Comparison of ENCODE assay signal across 1 cellular context in the genomic region with DNA sequence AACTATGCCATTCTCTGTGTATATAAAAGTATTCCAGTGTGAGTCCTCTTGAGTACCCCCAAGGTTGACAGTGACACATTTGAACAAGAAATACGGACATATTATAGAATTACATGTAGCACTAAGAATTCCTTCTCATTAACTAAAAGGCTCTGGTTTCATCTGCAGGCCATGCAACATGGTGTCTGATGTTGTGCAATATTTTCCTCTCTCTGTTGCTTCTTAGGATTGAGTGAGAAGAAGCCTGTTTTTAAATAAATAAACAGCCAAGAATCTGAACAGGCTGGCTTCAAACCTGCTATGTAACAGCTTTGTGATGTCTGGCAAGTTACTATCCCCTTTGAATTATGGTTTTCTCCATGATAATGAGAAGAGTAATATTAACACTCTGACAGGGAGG.
TF ChIP-seq lines count a peak whose summit lies in the region.

No MANE protein-coding gene starts in this region.

TF ChIP-seq in HepG2, 621 proteins besides CTCF, POLR2A, EP300 and RAD21:
- no peak for TF ChIP-seq ZNF577 (CRISPR knock-in tag; IDR thresholded peaks at IDR 0.05; ENCODE audit: borderline replicate concordance, low read depth)
- TF ChIP-seq NFYC (CRISPR knock-in tag; IDR thresholded peaks at IDR 0.05): no peak
- no peak for TF ChIP-seq PHB2 (IDR thresholded peaks at IDR 0.05; ENCODE audit: partially characterized antibody)
- TF ChIP-seq, protein P1, sequence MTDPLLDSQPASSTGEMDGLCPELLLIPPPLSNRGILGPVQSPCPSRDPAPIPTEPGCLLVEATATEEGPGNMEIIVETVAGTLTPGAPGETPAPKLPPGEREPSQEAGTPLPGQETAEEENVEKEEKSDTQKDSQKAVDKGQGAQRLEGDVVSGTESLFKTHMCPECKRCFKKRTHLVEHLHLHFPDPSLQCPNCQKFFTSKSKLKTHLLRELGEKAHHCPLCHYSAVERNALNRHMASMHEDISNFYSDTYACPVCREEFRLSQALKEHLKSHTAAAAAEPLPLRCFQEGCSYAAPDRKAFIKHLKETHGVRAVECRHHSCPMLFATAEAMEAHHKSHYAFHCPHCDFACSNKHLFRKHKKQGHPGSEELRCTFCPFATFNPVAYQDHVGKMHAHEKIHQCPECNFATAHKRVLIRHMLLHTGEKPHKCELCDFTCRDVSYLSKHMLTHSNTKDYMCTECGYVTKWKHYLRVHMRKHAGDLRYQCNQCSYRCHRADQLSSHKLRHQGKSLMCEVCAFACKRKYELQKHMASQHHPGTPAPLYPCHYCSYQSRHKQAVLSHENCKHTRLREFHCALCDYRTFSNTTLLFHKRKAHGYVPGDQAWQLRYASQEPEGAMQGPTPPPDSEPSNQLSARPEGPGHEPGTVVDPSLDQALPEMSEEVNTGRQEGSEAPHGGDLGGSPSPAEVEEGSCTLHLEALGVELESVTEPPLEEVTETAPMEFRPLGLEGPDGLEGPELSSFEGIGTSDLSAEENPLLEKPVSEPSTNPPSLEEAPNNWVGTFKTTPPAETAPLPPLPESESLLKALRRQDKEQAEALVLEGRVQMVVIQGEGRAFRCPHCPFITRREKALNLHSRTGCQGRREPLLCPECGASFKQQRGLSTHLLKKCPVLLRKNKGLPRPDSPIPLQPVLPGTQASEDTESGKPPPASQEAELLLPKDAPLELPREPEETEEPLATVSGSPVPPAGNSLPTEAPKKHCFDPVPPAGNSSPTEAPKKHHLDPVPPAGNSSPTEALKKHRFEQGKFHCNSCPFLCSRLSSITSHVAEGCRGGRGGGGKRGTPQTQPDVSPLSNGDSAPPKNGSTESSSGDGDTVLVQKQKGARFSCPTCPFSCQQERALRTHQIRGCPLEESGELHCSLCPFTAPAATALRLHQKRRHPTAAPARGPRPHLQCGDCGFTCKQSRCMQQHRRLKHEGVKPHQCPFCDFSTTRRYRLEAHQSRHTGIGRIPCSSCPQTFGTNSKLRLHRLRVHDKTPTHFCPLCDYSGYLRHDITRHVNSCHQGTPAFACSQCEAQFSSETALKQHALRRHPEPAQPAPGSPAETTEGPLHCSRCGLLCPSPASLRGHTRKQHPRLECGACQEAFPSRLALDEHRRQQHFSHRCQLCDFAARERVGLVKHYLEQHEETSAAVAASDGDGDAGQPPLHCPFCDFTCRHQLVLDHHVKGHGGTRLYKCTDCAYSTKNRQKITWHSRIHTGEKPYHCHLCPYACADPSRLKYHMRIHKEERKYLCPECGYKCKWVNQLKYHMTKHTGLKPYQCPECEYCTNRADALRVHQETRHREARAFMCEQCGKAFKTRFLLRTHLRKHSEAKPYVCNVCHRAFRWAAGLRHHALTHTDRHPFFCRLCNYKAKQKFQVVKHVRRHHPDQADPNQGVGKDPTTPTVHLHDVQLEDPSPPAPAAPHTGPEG (CRISPR knock-in tag; IDR thresholded peaks at IDR 0.05): no peak
- peak; percentile 52 for TF ChIP-seq CEBPB (IDR thresholded peaks at IDR 0.05; ENCODE audit: borderline replicate concordance, low read depth, low read length)
- TF ChIP-seq, protein P2, sequence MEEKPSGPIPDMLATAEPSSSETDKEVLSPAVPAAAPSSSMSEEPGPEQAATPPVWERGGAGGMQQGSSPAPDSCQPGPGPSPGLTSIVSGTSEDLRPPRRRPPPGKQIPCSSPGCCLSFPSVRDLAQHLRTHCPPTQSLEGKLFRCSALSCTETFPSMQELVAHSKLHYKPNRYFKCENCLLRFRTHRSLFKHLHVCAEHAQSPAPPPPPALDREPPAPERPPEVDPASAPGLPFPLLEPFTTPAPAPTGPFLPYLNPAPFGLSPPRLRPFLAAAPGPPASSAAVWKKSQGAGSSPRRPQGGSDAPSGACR (CRISPR knock-in tag; IDR thresholded peaks at IDR 0.05): no peak
